Comparison of ENCODE assay signal across 8 cellular contexts in genomic region chr18:35267161-35267651, GRCh38. TPM values are rescaled to one million over a fixed set of nuclear protein-coding genes. Genes with fewer than 3 reads are reported as not detected.
DNase-seq lines count a peak whose midpoint lies in the region; ATAC-seq lines count a peak whose summit lies in the region.

No MANE protein-coding gene starts in this region.

- H3K9me3 Mint-ChIP-seq in naive thymus-derived CD8-positive, alpha-beta T cell: peaks cover 0 to 15% (median 0%) of the 10 kb centered on the region in 9 donors
- peaks cover 20 to 22% of the 10 kb centered on the region in 2 donors for H3K9me3 Mint-ChIP-seq in stimulated activated naive CD8-positive, alpha-beta T cell treated with anti-CD3 and anti-CD28 coated beads, Interleukin-15, amount 100 ng/mL, for 72 hours

- H3K36me3 ChIP-seq in ACC112 (ENCODE audit: insufficient read depth, low read length) (peaks cover 55% of the 10 kb centered on the region), esophagus (ENCODE audit: control insufficient read depth in 2 of 2, insufficient read depth in 2 of 2, low read length in 1 of 2) (peaks cover 0 to 4% of the 10 kb centered on the region in 2 donors)

- H3K27ac ChIP-seq in ACC112 (ENCODE audit: low read depth, low read length): peak overlapping the region; percentile 27; the same call in 1 of the 2 replicates
- H3K27ac ChIP-seq in esophagus (ENCODE audit: low read depth in 2 of 2, low read length in 1 of 2): peak overlapping the region; percentile 75 to 87

- H3K27ac Mint-ChIP-seq in naive thymus-derived CD8-positive, alpha-beta T cell: peak overlapping the region; percentile 96 to 99 (median 98)
- peak overlapping the region; percentile 94 to 98 for H3K27ac Mint-ChIP-seq in stimulated activated naive CD8-positive, alpha-beta T cell treated with anti-CD3 and anti-CD28 coated beads, Interleukin-15, amount 100 ng/mL, for 72 hours

- peaks cover 3% of the 10 kb centered on the region for H3K79me2 ChIP-seq in ACC112 (ENCODE audit: control insufficient read depth, insufficient read depth, low read length, unreplicated experiment)

- H3K27me3 Mint-ChIP-seq in naive thymus-derived CD8-positive, alpha-beta T cell: no peaks in the 10 kb centered on the region
- H3K27me3 Mint-ChIP-seq in stimulated activated naive CD8-positive, alpha-beta T cell treated with anti-CD3 and anti-CD28 coated beads, Interleukin-15, amount 100 ng/mL, for 72 hours: no peaks in the 10 kb centered on the region

- peak; percentile 70 for ATAC-seq in GM19452 (IDR thresholded peaks at IDR 0.05; ENCODE audit: unreplicated experiment)
- peak; percentile 82 to 87 for ATAC-seq in naive thymus-derived CD8-positive, alpha-beta T cell
- ATAC-seq in stimulated activated naive CD8-positive, alpha-beta T cell treated with anti-CD3 and anti-CD28 coated beads, Interleukin-15, amount 100 ng/mL, for 72 hours: peak; percentile 91

- H3K4me1 Mint-ChIP-seq in naive thymus-derived CD8-positive, alpha-beta T cell: peaks cover 24 to 33% (median 28%) of the 10 kb centered on the region in 4 donors
- peaks cover 31% of the 10 kb centered on the region for H3K4me1 Mint-ChIP-seq in stimulated activated naive CD8-positive, alpha-beta T cell treated with anti-CD3 and anti-CD28 coated beads, Interleukin-15, amount 100 ng/mL, for 72 hours

- H3K4me3 ChIP-seq in ACC112 (ENCODE audit: low read depth, low read length) (peak overlapping the region; percentile 64), esophagus (ENCODE audit: low read depth in 1 of 2, low read length in 2 of 2) (peak overlapping the region; percentile 55 to 69)

- POLR2A ChIA-PET in naive thymus-derived CD8-positive, alpha-beta T cell (lab: Charles Lee): interaction anchor here (0.6 to 5.2 kb wide), 13 partner anchors 22 to 943 kb away, joined by 3 to 59 read pairs (median 5); partner anchors contain the start of genes INO80C, MAPRE2, ZNF24 and ZNF397

- peak overlapping the region; percentile 89 for H2AFZ ChIP-seq in ACC112 (ENCODE audit: low read length, unreplicated experiment)

- peak; percentile 87 for DNase-seq in NCI-H2107 (lab: John Stamatoyannopoulos, UW)
- peak; percentile 62 for DNase-seq in activated T-cell treated with anti-CD3 and anti-CD28 coated beads for 4 hours
- DNase-seq in naive thymus-derived CD8-positive, alpha-beta T cell: peak; percentile 54 to 86 (median 64)
- peak; percentile 64 to 73 for DNase-seq in stimulated activated naive CD8-positive, alpha-beta T cell treated with anti-CD3 and anti-CD28 coated beads, Interleukin-15, amount 100 ng/mL, for 72 hours
- no peak for DNase-seq in DMS 273 (lab: John Stamatoyannopoulos, UW; ENCODE audit: unreplicated experiment)

- peak overlapping the region; percentile 92 to 99 (median 97) for H3K4me3 Mint-ChIP-seq in naive thymus-derived CD8-positive, alpha-beta T cell
- H3K4me3 Mint-ChIP-seq in stimulated activated naive CD8-positive, alpha-beta T cell treated with anti-CD3 and anti-CD28 coated beads, Interleukin-15, amount 100 ng/mL, for 72 hours: peak overlapping the region; percentile 92 to 93

- H3K36me3 Mint-ChIP-seq in naive thymus-derived CD8-positive, alpha-beta T cell: peaks cover 0 to 10% (median 8%) of the 10 kb centered on the region in 3 donors

- H3K27me3 ChIP-seq in ACC112 (ENCODE audit: insufficient read depth, low read length) (no peaks in the 10 kb centered on the region), esophagus (ENCODE audit: control insufficient read depth in 1 of 2, insufficient read depth in 2 of 2, low read length in 2 of 2) (no peaks in the 10 kb centered on the region)

- H3K4me1 ChIP-seq in ACC112 (ENCODE audit: control insufficient read depth, insufficient read depth, low read length, unreplicated experiment): no peaks in the 10 kb centered on the region
- H3K4me1 ChIP-seq in esophagus (ENCODE audit: control insufficient read depth in 2 of 2, insufficient read depth in 2 of 2, low read length in 1 of 2): peaks cover 0 to 3% of the 10 kb centered on the region in 2 donors

- 2 to 3% methylated on average over 48 of the region's 48 CpGs for WGBS in esophagus, 2 donors

- peaks cover 3 to 6% of the 10 kb centered on the region in 2 donors for H3K9me3 ChIP-seq in esophagus (ENCODE audit: control insufficient read depth in 2 of 2, insufficient read depth in 1 of 2, low read depth in 1 of 2, low read length in 1 of 2)

RNA-seq across cellular contexts. Expression of gene ZSCAN30, which starts 22.8 kb away (rescaled TPM):
- 1 to 10 TPM; 3.5 to 8.0 TPM for polyA plus RNA-seq in esophagus
- total RNA-seq in naive thymus-derived CD8-positive, alpha-beta T cell: 10 to 100 TPM; 24.8 to 28.4 TPM
- 1 to 10 TPM; 4.3 to 7.5 (median 5.2) TPM for polyA plus RNA-seq in naive thymus-derived CD8-positive, alpha-beta T cell

RNA-seq across cellular contexts. Expression of gene ZNF397, which starts 26.4 kb away (rescaled TPM):
- polyA plus RNA-seq in esophagus: 1 to 10 TPM; 6.4 to 9.6 TPM
- 10 to 100 TPM; 47.9 to 50.8 TPM for total RNA-seq in naive thymus-derived CD8-positive, alpha-beta T cell
- 1 to 10 TPM; 3.9 to 8.2 (median 6.9) TPM for polyA plus RNA-seq in naive thymus-derived CD8-positive, alpha-beta T cell
